In genomic region chr4:126702747-126703146, GRCh38 we compare ENCODE assay signal across 2 cellular contexts.
TF ChIP-seq lines count a peak whose summit lies in the region.

No MANE protein-coding gene starts in this region.

TF ChIP-seq in GM23338, 12 proteins besides CTCF, POLR2A, EP300 and RAD21 (continued from another document):
- no peak for TF ChIP-seq ZNF462 (CRISPR knock-in tag; IDR thresholded peaks at IDR 0.05)
- TF ChIP-seq NANOG (IDR thresholded peaks at IDR 0.05; ENCODE audit: borderline replicate concordance) = no peak
- TF ChIP-seq REST (IDR thresholded peaks at IDR 0.05; ENCODE audit: unreplicated experiment) = no peak
- no peak for TF ChIP-seq ZNF331 (CRISPR knock-in tag; IDR thresholded peaks at IDR 0.05; ENCODE audit: low read depth)
- TF ChIP-seq EZH2 (IDR thresholded peaks at IDR 0.05; ENCODE audit: low read depth, unreplicated experiment) = no peak
- TF ChIP-seq ETS1 (IDR thresholded peaks at IDR 0.05) = no peak
- TF ChIP-seq JUNB (IDR thresholded peaks at IDR 0.05; ENCODE audit: unreplicated experiment) = no peak
- no peak for TF ChIP-seq EZH2phosphoT487 (IDR thresholded peaks at IDR 0.05; ENCODE audit: unreplicated experiment)
- TF ChIP-seq POLR2AphosphoS5 (IDR thresholded peaks at IDR 0.05; ENCODE audit: low read depth) = no peak

TF ChIP-seq in K562, 482 proteins besides CTCF, POLR2A, EP300 and RAD21 (continued from another document and continues in another):
- no peak for TF ChIP-seq CHD7 (IDR thresholded peaks at IDR 0.05; ENCODE audit: low read depth, low read length)
- TF ChIP-seq POLR2AphosphoS2 (IDR thresholded peaks at IDR 0.05; ENCODE audit: low read length) = no peak
- TF ChIP-seq BRF2 (IDR thresholded peaks at IDR 0.05; ENCODE audit: borderline replicate concordance, insufficient read depth, insufficient read length) = no peak
- TF ChIP-seq ZNF76 (CRISPR knock-in tag; IDR thresholded peaks at IDR 0.05; ENCODE audit: borderline replicate concordance) = no peak
- TF ChIP-seq RFX1 (IDR thresholded peaks at IDR 0.05) = peak; percentile 48
- no peak for TF ChIP-seq GABPB1 (CRISPR knock-in tag; IDR thresholded peaks at IDR 0.05)
- TF ChIP-seq ZNF583 (CRISPR knock-in tag; IDR thresholded peaks at IDR 0.05) = no peak
- peak; percentile 2; the same call in 1 of the 2 replicates for TF ChIP-seq ZNF592 (IDR thresholded peaks at IDR 0.05)
- no peak for TF ChIP-seq ZKSCAN1 (IDR thresholded peaks at IDR 0.05; ENCODE audit: low read depth, low read length)
- TF ChIP-seq PKNOX1 (IDR thresholded peaks at IDR 0.05) = peak; percentile 41
- peak; percentile 31; the same call in 1 of the 2 replicates for TF ChIP-seq HMBOX1 (IDR thresholded peaks at IDR 0.05)
- TF ChIP-seq CBFA2T3 (IDR thresholded peaks at IDR 0.05) = peak; percentile 74
- TF ChIP-seq SUPT5H (IDR thresholded peaks at IDR 0.05) = 0 out of 2 replicates have a peak, but pooled peaks have one; percentile 29
- no peak for TF ChIP-seq MED1 (CRISPR knock-in tag; IDR thresholded peaks at IDR 0.05; ENCODE audit: borderline replicate concordance)
- no peak for TF ChIP-seq CC2D1A (IDR thresholded peaks at IDR 0.05)
- TF ChIP-seq PBX2 (CRISPR knock-in tag; IDR thresholded peaks at IDR 0.05; ENCODE audit: low read depth) = no peak
- 0 out of 2 replicates have a peak, but pooled peaks have one; percentile 37 for TF ChIP-seq PBX2 (tag; conservative IDR thresholded peaks at IDR 0.05; ENCODE audit: low read depth)
- no peak for TF ChIP-seq CEBPZ (IDR thresholded peaks at IDR 0.05; ENCODE audit: borderline replicate concordance, low read depth, low read length)
- no peak for TF ChIP-seq ZFP30 (CRISPR knock-in tag; IDR thresholded peaks at IDR 0.05; ENCODE audit: borderline replicate concordance)
- 0 out of 2 replicates have a peak, but pooled peaks have one; percentile 23 for TF ChIP-seq POLR2AphosphoS5 (IDR thresholded peaks at IDR 0.05; ENCODE audit: control insufficient read depth, insufficient read depth, low read depth, low read length)
- TF ChIP-seq CREB1 (IDR thresholded peaks at IDR 0.05) = no peak
- TF ChIP-seq CREB1 (CRISPR knock-in tag; IDR thresholded peaks at IDR 0.05) = no peak
- 0 out of 2 replicates have a peak, but pooled peaks have one; percentile 31 for TF ChIP-seq TEAD4 (IDR thresholded peaks at IDR 0.05; ENCODE audit: low read length)
- TF ChIP-seq TEAD4 (CRISPR knock-in tag; IDR thresholded peaks at IDR 0.05; ENCODE audit: borderline replicate concordance) = no peak
- TF ChIP-seq PPARD (CRISPR knock-in tag; IDR thresholded peaks at IDR 0.05) = no peak
